Comparison of ENCODE assay signal across 8 cellular contexts in the genomic region with DNA sequence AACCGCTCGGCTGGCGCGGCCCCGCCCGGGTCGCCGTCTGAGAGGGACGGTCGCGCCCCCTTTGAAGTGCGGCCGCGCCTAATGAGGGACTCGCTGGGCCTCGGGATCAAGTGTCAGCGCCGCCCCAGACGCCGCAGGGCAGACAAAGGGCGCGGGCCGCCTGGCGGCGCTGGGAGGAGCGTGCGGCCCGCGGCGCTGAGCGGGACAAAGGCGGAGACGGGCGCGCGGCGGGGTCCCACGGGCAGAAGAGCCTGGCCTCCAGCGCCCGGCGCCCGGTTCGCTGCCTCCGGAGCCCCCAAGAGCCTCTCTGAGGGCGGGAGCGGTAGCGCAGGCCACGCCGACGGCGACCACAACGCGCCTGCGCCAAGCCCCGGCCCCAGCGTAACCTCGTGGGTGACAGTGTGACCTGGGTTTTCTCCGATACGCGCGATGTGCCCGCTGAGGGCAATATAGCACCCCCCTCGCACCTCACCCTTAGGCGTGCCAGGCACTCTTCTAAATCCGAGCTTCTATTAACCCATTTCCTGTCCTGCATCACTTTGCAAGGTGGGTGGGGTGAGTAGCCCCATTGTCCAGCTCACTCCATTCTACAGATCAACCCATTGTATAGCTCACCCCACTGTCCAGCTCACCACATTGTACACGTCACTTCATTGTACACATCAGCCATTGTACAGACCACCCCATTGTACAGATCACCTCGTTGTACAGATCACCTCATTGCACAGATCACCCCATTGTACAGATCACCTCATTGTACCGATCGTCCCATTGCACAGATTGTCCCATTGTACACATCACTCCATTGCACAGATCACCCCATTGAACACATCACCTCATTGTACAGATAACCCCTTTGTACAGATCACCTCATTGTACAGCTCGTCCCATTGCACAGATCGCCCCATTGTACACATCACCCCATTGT. TPM values are rescaled to one million over a fixed set of nuclear protein-coding genes. Genes with fewer than 3 reads are reported as not detected.
A peak's percentile ranks its signal among the peaks of the same experiment; 100 is the strongest.
DNase-seq lines count a peak whose midpoint lies in the region; ATAC-seq, FAIRE-seq and TF ChIP-seq lines count a peak whose summit lies in the region.

No MANE protein-coding gene starts in this region.

- peak; percentile 79 for FAIRE-seq in GM12878 (lab: Jason Lieb, UNC)

- TF ChIP-seq POLR2A in GM12878 (IDR thresholded peaks at IDR 0.05; ENCODE audit: low read depth, low read length): peak; percentile 61

- intact Hi-C loops in GM12878 (cut with micrococcal nuclease; ENCODE audit: unreplicated experiment): loop anchor here (1.0 kb wide), 1 partner anchor 87 kb away; no protein-coding TSS in a partner anchor

- H3K4me3 ChIP-seq in AG04449 (ENCODE audit: low read depth, low read length): peak overlapping the region; percentile 60
- peak overlapping the region; percentile 76 for H3K4me3 ChIP-seq in GM12878
- peak overlapping the region; percentile 55 for H3K4me3 ChIP-seq in iPS-15b (ENCODE audit: low read depth, low read length)
- H3K4me3 ChIP-seq in skeletal muscle tissue (ENCODE audit: low read length in 3 of 3): peak overlapping the region; percentile 66 to 71 (median 71)

- TF ChIP-seq EP300 in GM12878 (IDR thresholded peaks at IDR 0.05; ENCODE audit: borderline replicate concordance in 1 of 2, control insufficient read depth in 1 of 2, low read depth in 2 of 2, low read length in 2 of 2): no peak

- DNase-seq in AG04449 (ENCODE audit: low read depth, low spot score) (no peak), T-helper 2 cell (peak; percentile 38 to 81 (median 51)), GM12878 (ENCODE audit: low read depth, low spot score) (peak; percentile 9), NK-92 (lab: John Stamatoyannopoulos, UW; ENCODE audit: unreplicated experiment) (no peak)

- CTCF ChIA-PET in AG04449 (lab: Yijun Ruan, JAX) (interaction anchor here (0.7 to 6.0 kb wide), 8 partner anchors 9 to 289 kb away, joined by 3 to 38 read pairs (median 4); no protein-coding TSS in a partner anchor), GM12878 (lab: Yijun Ruan, JAX) (interaction anchor here (0.6 to 1.7 kb wide), 11 partner anchors 9 to 120 kb away, joined by 3 to 6 read pairs (median 3); no protein-coding TSS in a partner anchor)

- H3K9ac ChIP-seq in GM12878 (ENCODE audit: control insufficient read depth, insufficient read depth, low read length) (peak overlapping the region; percentile 70), iPS-15b (ENCODE audit: low read depth, low read length) (no peak overlapping the region), skeletal muscle tissue (ENCODE audit: low read depth in 1 of 3, low read length in 3 of 3) (peak overlapping the region; percentile 26 to 75 (median 42))

- WGBS in GM12878 (ENCODE audit: insufficient coverage, insufficient replicate concordance, low lambda C conversion rate, missing lambda C conversion rate): 9% methylated on average over 70 of the region's 71 CpGs

- SMC1A ChIA-PET in GM12878 (lab: Charles Lee; ENCODE audit: uncharacterized antibody, unreplicated experiment): interaction anchor here (1.0 to 3.5 kb wide), 6 partner anchors 10 to 288 kb away, joined by 3 to 10 read pairs (median 4); a partner anchor contains a TSS

- H3K27me3 ChIP-seq in GM12878 (replicated peaks in 1 of 2; ENCODE audit: control insufficient read depth in 2 of 2, insufficient read depth in 2 of 2, low read length in 1 of 2): no peaks in the 10 kb centered on the region
- H3K27me3 ChIP-seq in iPS-15b (ENCODE audit: control insufficient read depth, insufficient read depth, low read length): peaks cover 22% of the 10 kb centered on the region
- H3K27me3 ChIP-seq in skeletal muscle tissue (ENCODE audit: control insufficient read depth in 3 of 3, insufficient read depth in 3 of 3, low read length in 3 of 3): peaks cover 0 to 3% (median 0%) of the 10 kb centered on the region in 3 donors

- in situ Hi-C loops in GM12878 (cut with MboI): no loop called here

- H3K27ac ChIP-seq in GM12878 (ENCODE audit: control insufficient read depth, insufficient read depth) (peak overlapping the region; percentile 24), skeletal muscle tissue (ENCODE audit: low read depth, low read length) (peak overlapping the region; percentile 67)

- POLR2A ChIA-PET in AG04449 (lab: Yijun Ruan, JAX): interaction anchor here (0.9 to 1.6 kb wide), 4 partner anchors 9 to 20 kb away, joined by 3 to 10 read pairs (median 4); no protein-coding TSS in a partner anchor
- POLR2A ChIA-PET in GM12878 (lab: Charles Lee): interaction anchor here (0.6 kb wide), 1 partner anchor 9 kb away, joined by 6 read pairs; no protein-coding TSS in a partner anchor

- H4K20me1 ChIP-seq in GM12878 (ENCODE audit: control insufficient read depth, insufficient read depth): no peaks in the 10 kb centered on the region

- H3K36me3 ChIP-seq in GM12878 (ENCODE audit: control insufficient read depth in 2 of 2, insufficient read depth in 2 of 2, low read length in 1 of 2) (no peaks in the 10 kb centered on the region), iPS-15b (ENCODE audit: control insufficient read depth, insufficient read depth, low read length) (peaks cover 1% of the 10 kb centered on the region), skeletal muscle tissue (ENCODE audit: control insufficient read depth in 3 of 3, insufficient read depth in 3 of 3, low read length in 3 of 3) (no peaks in the 10 kb centered on the region)

- H3K4me2 ChIP-seq in GM12878 (ENCODE audit: control insufficient read depth, insufficient read depth): peak overlapping the region; percentile 95

- H3K9me3 ChIP-seq in GM12878 (replicated peaks; ENCODE audit: control insufficient read depth, insufficient read depth, low read length) (no peaks in the 10 kb centered on the region), iPS-15b (ENCODE audit: control insufficient read depth, insufficient read depth, low read length) (no peaks in the 10 kb centered on the region), skeletal muscle tissue (ENCODE audit: control insufficient read depth in 3 of 3, low read length in 3 of 3) (no peaks in the 10 kb centered on the region)

- 0 out of 2 replicates have a peak, but pooled peaks have one; percentile 19 for TF ChIP-seq RAD21 in GM12878 (IDR thresholded peaks at IDR 0.05; ENCODE audit: insufficient read depth, low read depth, low read length)

- H3K4me1 ChIP-seq in GM12878 (ENCODE audit: control insufficient read depth, insufficient read depth, low read length): peaks cover 5% of the 10 kb centered on the region
- peaks cover 3% of the 10 kb centered on the region for H3K4me1 ChIP-seq in iPS-15b (ENCODE audit: control insufficient read depth, insufficient read depth, low read length)
- H3K4me1 ChIP-seq in skeletal muscle tissue (ENCODE audit: control insufficient read depth in 3 of 3, insufficient read depth in 3 of 3, low read length in 3 of 3): peaks cover 4 to 6% (median 5%) of the 10 kb centered on the region in 3 donors

- no TSS peak for BruUV-seq in GM12878 (replicated peaks; lab: Mats Ljungman, UMichigan)

- TF ChIP-seq CTCF in AG04449 (IDR thresholded peaks at IDR 0.05; ENCODE audit: insufficient read depth, low read length, missing control alignments) (peak; percentile 43), GM12878 (IDR thresholded peaks at IDR 0.05 in 2 of 3, conservative IDR thresholded peaks at IDR 0.05 in 1 of 3; ENCODE audit: control insufficient read depth in 2 of 3, extremely low read depth in 1 of 3, insufficient read depth in 1 of 3, low read depth in 3 of 3, low read length in 3 of 3) (peak; percentile 25 to 41 (median 27); a peak in 2 of 6 replicates)

- peak overlapping the region; percentile 79 for H2AFZ ChIP-seq in GM12878 (ENCODE audit: control insufficient read depth, low read depth, low read length)

- RAD21 ChIA-PET in GM12878 (lab: Charles Lee; ENCODE audit: unreplicated experiment): no interaction called here

- ATAC-seq in GM19023 (IDR thresholded peaks at IDR 0.05; ENCODE audit: unreplicated experiment) (peak; percentile 83), HG03342 (IDR thresholded peaks at IDR 0.05; ENCODE audit: unreplicated experiment) (peak; percentile 87), GM12878 (peak; percentile 94)

- no peaks in the 10 kb centered on the region for H3K79me2 ChIP-seq in GM12878 (ENCODE audit: control insufficient read depth, insufficient read depth, low read length)

TF ChIP-seq in GM12878, 131 proteins besides CTCF, POLR2A, EP300 and RAD21 (continues in another document):
- 0 out of 2 replicates have a peak, but pooled peaks have one; percentile 36 for TF ChIP-seq LARP7 (IDR thresholded peaks at IDR 0.05)
- no peak for TF ChIP-seq ASH2L (IDR thresholded peaks at IDR 0.05; ENCODE audit: borderline replicate concordance, low read depth)
- TF ChIP-seq TAF1 (IDR thresholded peaks at IDR 0.05; ENCODE audit: borderline replicate concordance, low read depth, low read length): no peak
- no peak for TF ChIP-seq EED (IDR thresholded peaks at IDR 0.05; ENCODE audit: low read depth)
- TF ChIP-seq NR2F1 (conservative IDR thresholded peaks at IDR 0.05): peak; percentile 70
- peak; percentile 52; the same call in 1 of the 2 replicates for TF ChIP-seq GATAD2B (conservative IDR thresholded peaks at IDR 0.05; ENCODE audit: low read depth)
- peak in 1 of 2 experiments; percentile 22; a peak in 1 of 4 replicates for TF ChIP-seq BHLHE40 (IDR thresholded peaks at IDR 0.05; ENCODE audit: borderline replicate concordance in 1 of 2, low read depth in 2 of 2, low read length in 1 of 2)
- no peak for TF ChIP-seq TBL1XR1 (IDR thresholded peaks at IDR 0.05; ENCODE audit: low read depth, low read length)
- TF ChIP-seq NR2C1 (IDR thresholded peaks at IDR 0.05): peak; percentile 41; the same call in 1 of the 2 replicates

RNA-seq across cellular contexts. Expression of a gene that starts 33.7 kb away (rescaled TPM):
- total RNA-seq in GM12878 (2013; cell fraction: nucleolus; rRNA removed): 117 and 126 TPM in 2 replicates
- total RNA-seq in GM12878 (2014; rRNA removed) (21.3 and 22.0 TPM in 2 replicates), GM12878 (2014; rRNA removed; fragmentation: Illumina TruSeq; extraction: Trizol) (29.5 and 30.4 TPM in 2 replicates), GM12878 (2021) (25.5 and 26.0 TPM in 2 replicates), skeletal muscle tissue (15.1 TPM)
- polyA plus RNA-seq in GM12878 (2011; ENCODE audit: low read depth): 18.0 TPM
- polyA plus RNA-seq in GM12878 (2011; rRNA removed) (38.8 and 50.8 TPM in 2 replicates), GM12878 (2014; fragmentation: Illumina TruSeq; extraction: Trizol) (46.6 and 48.9 TPM in 2 replicates), GM12878 (2014; fragmentation: Nextera tagmentation; extraction: Ambion mirVana) (10 to 100 TPM in 1 of 2 experiments, 1 to 10 TPM in 1; 8.2 to 13.6 TPM), GM12878 (2014; rRNA removed) (29.6 and 32.7 TPM in 2 replicates), GM12878 (2016; fragmentation: Nextera tagmentation; extraction: Ambion mirVana) (10 to 100 TPM; 31.7 to 33.2 TPM)
- 29.1 and 32.3 TPM in 2 replicates for polyA plus RNA-seq in GM12878 (2011; cell fraction: cytosol; rRNA removed)
- polyA plus RNA-seq in GM12878 (2011; cell fraction: nucleus; rRNA removed): 49.8 and 49.9 TPM in 2 replicates
- polyA plus RNA-seq in GM12878 (2012): 21.1 and 22.0 TPM in 2 replicates
- polyA minus RNA-seq in GM12878 (2011; rRNA and poly(A)+ RNA removed): 28.1 and 33.5 TPM in 2 replicates
- 7.4 and 7.9 TPM in 2 replicates for polyA minus RNA-seq in GM12878 (2011; cell fraction: cytosol; rRNA and poly(A)+ RNA removed)
- polyA minus RNA-seq in GM12878 (2011; cell fraction: nucleus; rRNA and poly(A)+ RNA removed): 21.4 and 36.7 TPM in 2 replicates

Comparison
In these comparisons a context has a peak if more than half of its experiments do, and no peak if none do; other contexts are left out.
1. DNase-seq: peak in T-helper 2 cell (5 of 5) and GM12878 (single experiment); none in AG04449 (single experiment) and NK-92 (single experiment).
2. Peak in every context shown above with its lines, with median percentiles within 50 percentile points of each other: H3K4me3 ChIP-seq and ATAC-seq.